ENCODE assay signal across 1 cellular context in the genomic region with DNA sequence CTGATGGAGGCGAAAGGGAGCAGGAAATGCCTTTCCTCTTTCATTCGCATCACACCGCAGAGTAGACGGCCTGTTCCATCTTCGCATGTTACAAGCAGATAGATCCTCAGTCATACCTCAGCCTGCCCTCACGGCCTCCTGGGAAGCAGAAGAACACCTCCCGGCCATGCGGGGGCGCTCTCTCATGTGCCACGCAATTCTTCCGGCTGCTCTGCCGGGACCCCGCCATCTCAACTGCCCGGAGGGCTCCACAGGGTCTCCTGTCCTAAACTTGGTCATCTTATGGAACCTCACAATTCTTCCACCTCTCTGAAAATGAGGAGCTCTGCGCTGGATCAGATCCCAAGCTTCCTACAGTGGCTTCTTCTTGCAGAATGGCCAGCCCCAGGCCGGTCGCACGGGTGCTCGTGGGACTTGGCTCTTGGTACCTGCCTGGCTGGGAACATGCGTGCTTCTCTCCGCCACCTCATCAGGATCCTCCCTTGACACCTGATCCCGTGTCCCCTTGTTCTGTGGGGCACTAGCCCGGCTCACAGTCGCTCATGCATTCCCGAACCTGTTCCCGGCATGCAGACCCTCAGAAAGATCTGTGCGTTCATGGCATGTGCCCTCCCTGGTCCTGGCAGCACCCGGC.
TF ChIP-seq lines count a peak whose summit lies in the region.

No MANE protein-coding gene starts in this region.

TF ChIP-seq in GM23338, 12 proteins besides CTCF, POLR2A, EP300 and RAD21 (continued from another document):
- no peak for TF ChIP-seq ZNF331 (CRISPR knock-in tag; IDR thresholded peaks at IDR 0.05; ENCODE audit: low read depth)
- no peak for TF ChIP-seq ZNF114 (CRISPR knock-in tag; IDR thresholded peaks at IDR 0.05)
- no peak for TF ChIP-seq EZH2phosphoT487 (IDR thresholded peaks at IDR 0.05; ENCODE audit: unreplicated experiment)
- TF ChIP-seq EZH2 (IDR thresholded peaks at IDR 0.05; ENCODE audit: low read depth, unreplicated experiment), result no peak
- no peak for TF ChIP-seq STAT1 (IDR thresholded peaks at IDR 0.05; ENCODE audit: unreplicated experiment)
- TF ChIP-seq POLR2AphosphoS5 (IDR thresholded peaks at IDR 0.05; ENCODE audit: low read depth), result no peak
- TF ChIP-seq CREB1 (CRISPR knock-in tag; IDR thresholded peaks at IDR 0.05; ENCODE audit: low read depth), result no peak
- TF ChIP-seq NANOG (IDR thresholded peaks at IDR 0.05; ENCODE audit: borderline replicate concordance), result no peak
- TF ChIP-seq, protein P1, sequence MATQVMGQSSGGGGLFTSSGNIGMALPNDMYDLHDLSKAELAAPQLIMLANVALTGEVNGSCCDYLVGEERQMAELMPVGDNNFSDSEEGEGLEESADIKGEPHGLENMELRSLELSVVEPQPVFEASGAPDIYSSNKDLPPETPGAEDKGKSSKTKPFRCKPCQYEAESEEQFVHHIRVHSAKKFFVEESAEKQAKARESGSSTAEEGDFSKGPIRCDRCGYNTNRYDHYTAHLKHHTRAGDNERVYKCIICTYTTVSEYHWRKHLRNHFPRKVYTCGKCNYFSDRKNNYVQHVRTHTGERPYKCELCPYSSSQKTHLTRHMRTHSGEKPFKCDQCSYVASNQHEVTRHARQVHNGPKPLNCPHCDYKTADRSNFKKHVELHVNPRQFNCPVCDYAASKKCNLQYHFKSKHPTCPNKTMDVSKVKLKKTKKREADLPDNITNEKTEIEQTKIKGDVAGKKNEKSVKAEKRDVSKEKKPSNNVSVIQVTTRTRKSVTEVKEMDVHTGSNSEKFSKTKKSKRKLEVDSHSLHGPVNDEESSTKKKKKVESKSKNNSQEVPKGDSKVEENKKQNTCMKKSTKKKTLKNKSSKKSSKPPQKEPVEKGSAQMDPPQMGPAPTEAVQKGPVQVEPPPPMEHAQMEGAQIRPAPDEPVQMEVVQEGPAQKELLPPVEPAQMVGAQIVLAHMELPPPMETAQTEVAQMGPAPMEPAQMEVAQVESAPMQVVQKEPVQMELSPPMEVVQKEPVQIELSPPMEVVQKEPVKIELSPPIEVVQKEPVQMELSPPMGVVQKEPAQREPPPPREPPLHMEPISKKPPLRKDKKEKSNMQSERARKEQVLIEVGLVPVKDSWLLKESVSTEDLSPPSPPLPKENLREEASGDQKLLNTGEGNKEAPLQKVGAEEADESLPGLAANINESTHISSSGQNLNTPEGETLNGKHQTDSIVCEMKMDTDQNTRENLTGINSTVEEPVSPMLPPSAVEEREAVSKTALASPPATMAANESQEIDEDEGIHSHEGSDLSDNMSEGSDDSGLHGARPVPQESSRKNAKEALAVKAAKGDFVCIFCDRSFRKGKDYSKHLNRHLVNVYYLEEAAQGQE (IDR thresholded peaks at IDR 0.05; ENCODE audit: unreplicated experiment), result no peak
- no peak for TF ChIP-seq JUNB (IDR thresholded peaks at IDR 0.05; ENCODE audit: unreplicated experiment)
